14 cellular contexts compared by ENCODE assay signal in the genomic region with DNA sequence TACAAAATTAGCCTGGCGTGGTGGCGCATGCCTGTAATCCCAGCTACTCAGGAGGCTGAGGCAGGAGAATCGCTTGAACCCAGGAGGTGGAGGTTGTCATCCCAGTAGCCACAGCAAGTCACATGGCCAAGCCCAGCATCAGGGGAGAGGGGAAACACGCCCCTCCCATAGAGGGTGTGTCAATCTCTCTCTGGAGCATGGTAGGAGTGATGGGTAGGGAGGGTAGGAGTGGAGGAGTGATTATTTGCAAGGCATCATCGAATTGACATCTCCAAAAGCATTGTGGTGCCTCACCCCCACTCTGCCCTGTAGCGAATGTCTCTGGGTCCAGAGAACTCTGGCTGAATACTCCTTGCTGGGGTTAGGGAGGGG. TPM values are rescaled to one million over a fixed set of nuclear protein-coding genes. Genes with fewer than 3 reads are reported as not detected.
DNase-seq lines count a peak whose midpoint lies in the region; ATAC-seq lines count a peak whose summit lies in the region.
"Had no signal": no experiment of that assay in that cellular context is flagged by ENCODE, and none has a peak within 500 bp of the region (broad histone marks: within the 10 kb centered on the region; RNA-seq: fewer than 3 reads in every experiment).

No MANE protein-coding gene starts in this region.

- DNase-seq in stimulated activated CD4-positive, alpha-beta T cell treated with anti-CD3 and anti-CD28 coated beads, Interleukin-1b, Interleukin-23, amount 100 ng/mL, for 48 hours = peak; percentile 46
- DNase-seq in stimulated activated CD4-positive, alpha-beta T cell treated with anti-CD3 and anti-CD28 coated beads, Interleukin-4, amount 100 ng/mL, for 24 hours = no peak
- DNase-seq in activated CD4-positive, CD25-positive, alpha-beta regulatory T cell (lab: John Stamatoyannopoulos, UW) = no peak
- DNase-seq in activated effector memory CD4-positive, alpha-beta T cell treated with anti-CD3 and anti-CD28 coated beads, Interleukin-2, amount 50 U/mL, for 16 hours = no peak
- no peak for DNase-seq in NCI-H524 treated with DMSO at 0.1 percent for 48 hours (lab: John Stamatoyannopoulos, UW)
- DNase-seq: dorsolateral prefrontal cortex, NCI-H1436, stomach had no signal

- peaks cover 67% of the 10 kb centered on the region for H3K36me3 Mint-ChIP-seq in activated T-helper 17 cell treated with anti-CD3 and anti-CD28 coated beads, Interleukin-2, amount 50 U/mL, for 72 hours (ENCODE audit: low read depth)

- ATAC-seq in HG03439 (IDR thresholded peaks at IDR 0.05; ENCODE audit: unreplicated experiment) (peak; percentile 5), HG03469 (IDR thresholded peaks at IDR 0.05; ENCODE audit: unreplicated experiment) (no peak)
- ATAC-seq in activated T-helper 17 cell treated with anti-CD3 and anti-CD28 coated beads, Interleukin-2, amount 50 U/mL, for 72 hours (replicated peaks) = no peak

- peak overlapping the region; percentile 92 for H3K4me3 Mint-ChIP-seq in activated T-helper 17 cell treated with anti-CD3 and anti-CD28 coated beads, Interleukin-2, amount 50 U/mL, for 72 hours

- H3K27ac Mint-ChIP-seq in activated T-helper 17 cell treated with anti-CD3 and anti-CD28 coated beads, Interleukin-2, amount 50 U/mL, for 72 hours = peak overlapping the region; percentile 91

- peaks cover 43% of the 10 kb centered on the region for H3K4me1 Mint-ChIP-seq in activated T-helper 17 cell treated with anti-CD3 and anti-CD28 coated beads, Interleukin-2, amount 50 U/mL, for 72 hours

- H3K27me3 Mint-ChIP-seq in activated T-helper 17 cell treated with anti-CD3 and anti-CD28 coated beads, Interleukin-2, amount 50 U/mL, for 72 hours = no peaks in the 10 kb centered on the region

- H3K9me3 Mint-ChIP-seq in activated T-helper 17 cell treated with anti-CD3 and anti-CD28 coated beads, Interleukin-2, amount 50 U/mL, for 72 hours = peaks cover 12% of the 10 kb centered on the region

RNA-seq across cellular contexts. Expression of a gene that starts 6.1 kb away (rescaled TPM):
- total RNA-seq in activated T-helper 17 cell treated with anti-CD3 and anti-CD28 coated beads, Interleukin-2, amount 50 U/mL, for 72 hours = 10 to 100 TPM in 1 of 2 donors, 1 to 10 TPM in 1; 2.6 to 16.2 TPM
- total RNA-seq: ascending aorta, HT-29, SK-MEL-5 had no signal

RNA-seq across cellular contexts. Expression of a gene that starts 25.7 kb away (rescaled TPM):
- total RNA-seq in activated T-helper 17 cell treated with anti-CD3 and anti-CD28 coated beads, Interleukin-2, amount 50 U/mL, for 72 hours = 1,000 to 10,000 TPM in 1 of 2 donors, 100 to 1,000 TPM in 1; 674 to 1,069 TPM
- total RNA-seq: SK-MEL-5 had no signal

RNA-seq across cellular contexts. Expression of a gene that starts 30.3 kb away (rescaled TPM):
- total RNA-seq in activated T-helper 17 cell treated with anti-CD3 and anti-CD28 coated beads, Interleukin-2, amount 50 U/mL, for 72 hours = 10 to 100 TPM in 1 of 2 donors, 1 to 10 TPM in 1; 5.0 to 16.3 TPM
